In genomic region chr17:78322327-78322857, GRCh38 we compare ENCODE assay signal across 2 cellular contexts.
TF ChIP-seq lines count a peak whose summit lies in the region.

No MANE protein-coding gene starts in this region.

TF ChIP-seq in liver, 16 proteins besides CTCF, POLR2A, EP300 and RAD21:
- TF ChIP-seq RXRA (IDR thresholded peaks at IDR 0.05) (no peak), FOXA1 (IDR thresholded peaks at IDR 0.05) (no peak), JUND (IDR thresholded peaks at IDR 0.05) (no peak), ATF3 (IDR thresholded peaks at IDR 0.05) (no peak)
- TF ChIP-seq, protein P1, sequence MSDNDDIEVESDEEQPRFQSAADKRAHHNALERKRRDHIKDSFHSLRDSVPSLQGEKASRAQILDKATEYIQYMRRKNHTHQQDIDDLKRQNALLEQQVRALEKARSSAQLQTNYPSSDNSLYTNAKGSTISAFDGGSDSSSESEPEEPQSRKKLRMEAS (IDR thresholded peaks at IDR 0.05) = no peak

TF ChIP-seq in HepG2, 621 proteins besides CTCF, POLR2A, EP300 and RAD21:
- TF ChIP-seq SALL1 (CRISPR knock-in tag; IDR thresholded peaks at IDR 0.05) = no peak
- TF ChIP-seq HMG20A (CRISPR knock-in tag; IDR thresholded peaks at IDR 0.05; ENCODE audit: borderline replicate concordance) = no peak
- TF ChIP-seq KLF16 (CRISPR knock-in tag; IDR thresholded peaks at IDR 0.05) = no peak
- TF ChIP-seq NFE2L2 (IDR thresholded peaks at IDR 0.05; ENCODE audit: low read length) = no peak
- TF ChIP-seq ZNF282 (IDR thresholded peaks at IDR 0.05; ENCODE audit: partially characterized antibody) = no peak
- TF ChIP-seq ZNF446 (CRISPR knock-in tag; IDR thresholded peaks at IDR 0.05) = no peak
- TF ChIP-seq ZFP90 (CRISPR knock-in tag; IDR thresholded peaks at IDR 0.05; ENCODE audit: borderline replicate concordance) = no peak
- no peak for TF ChIP-seq ZNF800 (CRISPR knock-in tag; IDR thresholded peaks at IDR 0.05)
- TF ChIP-seq KDM4B (CRISPR knock-in tag; IDR thresholded peaks at IDR 0.05) = no peak
- no peak for TF ChIP-seq ZNF577 (CRISPR knock-in tag; IDR thresholded peaks at IDR 0.05; ENCODE audit: borderline replicate concordance, low read depth)
- TF ChIP-seq AKAP8 (CRISPR knock-in tag; IDR thresholded peaks at IDR 0.05) = no peak
TF ChIP-seq in HepG2: peak in this region for 0.
